21 cellular contexts compared by ENCODE assay signal in the genomic region with DNA sequence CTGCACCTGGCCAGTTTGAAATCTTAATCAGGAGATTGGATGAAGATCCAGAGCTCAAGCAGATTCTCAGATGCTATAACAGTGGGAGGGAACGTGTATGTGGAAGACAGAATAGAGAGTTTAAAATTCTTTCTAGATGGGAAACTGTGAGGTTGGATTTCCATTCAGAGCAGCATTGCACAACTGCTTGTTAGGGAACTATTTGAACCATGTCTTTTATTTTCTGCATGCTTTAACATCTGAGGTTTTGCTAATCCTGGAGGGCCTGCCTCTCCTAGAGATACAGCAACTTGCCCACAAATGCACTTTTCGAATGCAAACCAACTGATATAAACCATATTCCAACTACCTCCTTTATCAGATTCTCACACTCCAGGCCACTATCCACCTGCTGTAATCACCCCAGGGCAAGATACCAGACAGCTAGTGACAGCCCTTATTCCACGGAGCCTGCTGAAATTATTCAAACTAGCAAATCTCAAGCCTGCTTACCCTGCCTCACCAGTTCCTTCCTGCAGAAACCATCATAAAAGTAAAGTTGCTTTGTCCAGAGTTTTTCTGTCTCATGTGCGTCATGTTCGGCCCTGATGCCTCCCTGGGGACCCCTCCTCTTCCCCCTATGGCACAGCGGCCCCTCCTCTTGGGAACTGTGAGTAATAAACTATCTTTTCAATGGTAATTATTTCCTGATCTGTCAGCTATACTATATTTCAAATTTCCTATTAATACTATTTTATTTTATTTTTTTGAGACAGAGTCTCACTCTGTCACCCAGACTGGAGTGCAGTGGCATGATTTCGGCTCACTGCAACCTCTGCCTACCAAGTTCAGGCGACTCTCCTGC. TPM values are rescaled to one million over a fixed set of nuclear protein-coding genes. Genes with fewer than 3 reads are reported as not detected.
A peak's percentile ranks its signal among the peaks of the same experiment; 100 is the strongest.
DNase-seq lines count a peak whose midpoint lies in the region; TF ChIP-seq lines count a peak whose summit lies in the region.
"Had no signal": no experiment of that assay in that cellular context is flagged by ENCODE, and none has a peak within 500 bp of the region (broad histone marks: within the 10 kb centered on the region; RNA-seq: fewer than 3 reads in every experiment).

No MANE protein-coding gene starts in this region.

- WGBS in trophoblast cell (ENCODE audit: extremely low coverage, insufficient coverage, insufficient read length), result no CpG with 5 or more reads among the region's 8 CpGs

- H3K14ac ChIP-seq in trophoblast cell (ENCODE audit: low read length), result no peak overlapping the region

- CTCF ChIA-PET in A673 (lab: Charles Lee), result interaction anchor here (0.8 kb wide), 1 partner anchor 111 kb away, joined by 3 read pairs; a partner anchor contains a TSS

- TF ChIP-seq CTCF in A673 (conservative IDR thresholded peaks at IDR 0.05; ENCODE audit: low read depth, low read length) (no peak), NB4 (IDR thresholded peaks at IDR 0.05; ENCODE audit: low read depth, low read length) (no peak)

- peaks cover 7% of the 10 kb centered on the region for H3K4me1 ChIP-seq in A673 (ENCODE audit: insufficient read depth, low read length, poor library complexity, severe bottlenecking)
- no peaks in the 10 kb centered on the region for H3K4me1 ChIP-seq in trophoblast cell (ENCODE audit: control insufficient read depth in 1 of 2, insufficient read depth in 2 of 2, low read length in 2 of 2)
- H3K4me1 ChIP-seq: BE2C had no signal

- no peaks in the 10 kb centered on the region for H3K79me2 ChIP-seq in trophoblast cell (ENCODE audit: control insufficient read depth, insufficient read depth, low read length, poor library complexity)

- H3K27ac ChIP-seq in A673 (ENCODE audit: low read depth, low read length, poor library complexity, severe bottlenecking), result no peak overlapping the region
- no peak overlapping the region for H3K27ac ChIP-seq in trophoblast cell (ENCODE audit: low read depth, low read length)
- H3K27ac ChIP-seq: HL-60 had no signal

- no peak overlapping the region for H3K9ac ChIP-seq in trophoblast cell (ENCODE audit: low read length)

- H2BK120ac ChIP-seq in trophoblast cell (ENCODE audit: insufficient read depth, low read length, poor library complexity), result no peak overlapping the region

- no peaks in the 10 kb centered on the region for H3K36me3 ChIP-seq in A673 (ENCODE audit: insufficient read depth, low read length, poor library complexity, severe bottlenecking)
- no peaks in the 10 kb centered on the region for H3K36me3 ChIP-seq in trophoblast cell (ENCODE audit: control insufficient read depth in 1 of 2, insufficient read depth in 2 of 2, low read length in 2 of 2)
- H3K36me3 ChIP-seq: BE2C had no signal

- H3K4me2 ChIP-seq in trophoblast cell (ENCODE audit: low read length), result no peak overlapping the region

- no peak overlapping the region for H4K8ac ChIP-seq in trophoblast cell (ENCODE audit: low read depth, low read length)

- H4K12ac ChIP-seq in trophoblast cell (ENCODE audit: low read depth, low read length), result no peak overlapping the region

- H2AFZ ChIP-seq in trophoblast cell (ENCODE audit: insufficient read depth, low read length, poor library complexity), result no peak overlapping the region

- no peak overlapping the region for H3K18ac ChIP-seq in trophoblast cell (ENCODE audit: low read length)

- H2BK5ac ChIP-seq in trophoblast cell (ENCODE audit: low read depth, low read length, poor library complexity), result no peak overlapping the region

- H3K9me3 ChIP-seq in A673 (ENCODE audit: low read depth, low read length, poor library complexity, severe bottlenecking), result no peaks in the 10 kb centered on the region
- H3K9me3 ChIP-seq in trophoblast cell (ENCODE audit: insufficient read depth, low read depth, low read length), result peaks cover 5% of the 10 kb centered on the region
- H3K9me3 ChIP-seq: BE2C had no signal

- H4K91ac ChIP-seq in trophoblast cell (ENCODE audit: low read depth, low read length), result no peak overlapping the region

- no peak overlapping the region for H3K4me3 ChIP-seq in A673 (ENCODE audit: low read depth, low read length, poor library complexity, severe bottlenecking)
- H3K4me3 ChIP-seq in NB4 (ENCODE audit: low read depth, low read length), result no peak overlapping the region
- H3K4me3 ChIP-seq in trophoblast cell (ENCODE audit: low read depth, low read length), result no peak overlapping the region

- intact Hi-C loops in A673 (cut with micrococcal nuclease; ENCODE audit: unreplicated experiment), result no loop called here

- H3K79me1 ChIP-seq in trophoblast cell (ENCODE audit: low read length), result no peaks in the 10 kb centered on the region

- no peak for TF ChIP-seq POLR2A in NB4 (IDR thresholded peaks at IDR 0.05; ENCODE audit: extremely low read depth, insufficient read length)

- no peak overlapping the region for H3K23ac ChIP-seq in trophoblast cell (ENCODE audit: low read length)

- no peak overlapping the region for H2BK12ac ChIP-seq in trophoblast cell (ENCODE audit: low read length)

- DNase-seq in A673 (ENCODE audit: low spot score) (peak; percentile 35), NB4 (ENCODE audit: low read depth) (peak; percentile 23), astrocyte of the hippocampus (ENCODE audit: low read depth, low spot score) (peak; percentile 64), trophoblast cell (peak; percentile 92 to 97), GDM1 (lab: John Stamatoyannopoulos, UW) (no peak), T-helper 9 cell (no peak), NOMO-1 treated with dmso at 0.1 percent for 144 hours (lab: John Stamatoyannopoulos, UW; ENCODE audit: unreplicated experiment) (no peak)
- DNase-seq: BE2C; CD4-positive, alpha-beta memory T cell; DMS153; GOT3; NCI-H1048; NCI-H2081; NCI-H446 treated with DMSO at 0.1 percent for 48 hours had no signal

- no TSS peak for BruUV-seq in A673 (replicated peaks; lab: Mats Ljungman, UMichigan)

- no peak overlapping the region for H3K4ac ChIP-seq in trophoblast cell (ENCODE audit: low read depth, low read length)

- POLR2A ChIA-PET in A673 (lab: Charles Lee; ENCODE audit: low non-redundant PET), result no interaction called here

- no peak overlapping the region for H2AK5ac ChIP-seq in trophoblast cell (ENCODE audit: low read length)

- H3K27me3 ChIP-seq in A673 (replicated peaks; ENCODE audit: insufficient read depth, low read depth, low read length, poor library complexity) (no peaks in the 10 kb centered on the region), trophoblast cell (ENCODE audit: insufficient read depth, low read length) (no peaks in the 10 kb centered on the region)
- H3K27me3 ChIP-seq: BE2C had no signal

RNA-seq across cellular contexts. Expression of a gene that starts 18.4 kb away (rescaled TPM):
- not detected in 2 replicates for total RNA-seq in A673 (2021)
- polyA plus RNA-seq in trophoblast cell (2013), result 0.42 and 0.53 TPM in 2 replicates
- total RNA-seq: A172; CD4-positive, alpha-beta memory T cell; HT1080; M059J; Right ventricle myocardium inferior had no signal
- polyA plus RNA-seq: CD4-positive, alpha-beta memory T cell had no signal

RNA-seq across cellular contexts. Expression of a gene that starts 22.7 kb away (rescaled TPM):
- total RNA-seq in A673 (2021), result not detected in 2 replicates
- polyA plus RNA-seq in trophoblast cell (2013), result 0.01 and 0.07 TPM in 2 replicates
- total RNA-seq: A172; CD4-positive, alpha-beta memory T cell; HT1080; M059J; SK-MEL-5 had no signal
- polyA plus RNA-seq: CD4-positive, alpha-beta memory T cell had no signal

RNA-seq across cellular contexts. Expression of a gene that starts 50.6 kb away (rescaled TPM):
- 0.58 and 0.83 TPM in 2 replicates for total RNA-seq in A673 (2021)
- 4.5 and 5.3 TPM in 2 replicates for polyA plus RNA-seq in trophoblast cell (2013)
- total RNA-seq: A172, HT1080, M059J had no signal

RNA-seq across cellular contexts. Expression of a gene that starts 52.1 kb away (rescaled TPM):
- not detected in 2 replicates for total RNA-seq in A673 (2021)
- not detected in 2 replicates for polyA plus RNA-seq in trophoblast cell (2013)
- total RNA-seq: A172; CD4-positive, alpha-beta memory T cell; Daoy; HT1080; M059J; Right ventricle myocardium inferior; SK-MEL-5 had no signal
- polyA plus RNA-seq: CD4-positive, alpha-beta memory T cell had no signal

Comparison
In these comparisons a context has a peak if more than half of its experiments do, and no peak if none do; other contexts are left out.
1. DNase-seq: peak in A673 (single experiment), NB4 (single experiment), astrocyte of the hippocampus (single experiment) and trophoblast cell (2 of 2); none in GDM1 (single experiment), T-helper 9 cell (single experiment) and NOMO-1 treated with dmso at 0.1 percent for 144 hours (single experiment).